15 cellular contexts compared by ENCODE assay signal in the genomic region with DNA sequence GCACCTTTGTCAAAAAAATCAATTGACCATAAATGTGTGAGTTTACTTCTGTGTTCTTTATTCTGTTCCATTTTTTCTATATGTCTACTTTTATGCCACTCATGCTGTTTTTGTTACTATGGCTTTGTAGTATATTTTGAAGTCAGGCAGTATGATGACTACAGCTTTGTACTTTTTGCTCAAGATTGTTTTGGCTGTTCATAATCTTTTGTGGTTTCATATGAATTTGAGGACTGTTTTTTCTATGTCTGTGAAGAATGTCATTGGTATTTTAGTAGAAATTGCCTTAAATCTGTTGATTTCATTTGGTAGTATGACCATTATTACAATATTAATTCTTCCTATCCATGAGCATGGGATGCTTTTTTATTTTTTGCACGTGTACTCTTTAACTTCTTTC.
A peak's percentile ranks its signal among the peaks of the same experiment; 100 is the strongest.
DNase-seq lines count a peak whose midpoint lies in the region; ATAC-seq, FAIRE-seq and TF ChIP-seq lines count a peak whose summit lies in the region.
"Had no signal": no experiment of that assay in that cellular context is flagged by ENCODE, and none has a peak within 500 bp of the region (broad histone marks: within the 10 kb centered on the region; RNA-seq: fewer than 3 reads in every experiment).

No MANE protein-coding gene starts in this region.

- H4K20me1 ChIP-seq in H1 (replicated peaks in 1 of 2; ENCODE audit: control insufficient read depth in 1 of 2, insufficient read depth in 2 of 2, low read length in 2 of 2) = no peaks in the 10 kb centered on the region
- H4K20me1 ChIP-seq: BLaER1 treated with 17β-estradiol and CSF1 and Interleukin-3, amounts not matched to agents 10 nM and 100 nM had no signal

- H3K4ac ChIP-seq in H1 (replicated peaks; ENCODE audit: insufficient read length, low read depth, low read length) = no peak overlapping the region

- no peak overlapping the region for H4K8ac ChIP-seq in H1 (ENCODE audit: extremely low read depth, insufficient read depth, low read length)

- no peak for ATAC-seq in natural killer cell
- ATAC-seq: CD8-positive, alpha-beta T cell had no signal

- H3K18ac ChIP-seq in H1 (ENCODE audit: extremely low read depth, low read length) = no peak overlapping the region

- CTCF ChIA-PET in H1 (lab: Charles Lee; ENCODE audit: partially characterized antibody) = no interaction called here

- no peak overlapping the region for H3K4me3 Mint-ChIP-seq in natural killer cell
- H3K4me3 Mint-ChIP-seq: B cell; CD8-positive, alpha-beta T cell had no signal

- H3K23ac ChIP-seq in H1 (ENCODE audit: insufficient read length) = no peak overlapping the region

- H3K9ac ChIP-seq in H1 (replicated peaks in 1 of 4; ENCODE audit: extremely low read depth in 1 of 4, low read depth in 3 of 4, low read length in 3 of 4) = no peak overlapping the region
- H3K9ac ChIP-seq: BLaER1 treated with 17β-estradiol and CSF1 and Interleukin-3, amounts not matched to agents 10 nM and 100 nM had no signal

- H2BK120ac ChIP-seq in H1 (replicated peaks; ENCODE audit: low read depth, low read length) = no peak overlapping the region

- H2AK5ac ChIP-seq in H1 (ENCODE audit: low read depth, low read length) = no peak overlapping the region

- no peak for TF ChIP-seq CTCF in H1 (IDR thresholded peaks at IDR 0.05; ENCODE audit: control extremely low read depth in 1 of 3, insufficient read depth in 1 of 3, low read depth in 1 of 3, low read length in 3 of 3)
- TF ChIP-seq CTCF in natural killer cell (IDR thresholded peaks at IDR 0.05) = no peak

- H3K79me1 ChIP-seq in H1 (ENCODE audit: low read depth, low read length) = no peaks in the 10 kb centered on the region

- no peaks in the 10 kb centered on the region for H3K79me2 ChIP-seq in H1 (ENCODE audit: control insufficient read depth in 1 of 2, insufficient read depth in 2 of 2, low read length in 2 of 2)

- no peak overlapping the region for H3K14ac ChIP-seq in H1 (ENCODE audit: insufficient read length)

- DNase-seq in GM19239 (ENCODE audit: insufficient read length, low spot score) = no peak
- peak; percentile 58 for DNase-seq in LHCN-M2 (ENCODE audit: low read depth)
- no peak for DNase-seq in H1 (ENCODE audit: low read depth in 1 of 2, low spot score in 2 of 2)
- no peak for DNase-seq in DMS79 (lab: John Stamatoyannopoulos, UW)
- DNase-seq in islet precursor cell = no peak
- DNase-seq in natural killer cell = no peak
- DNase-seq: Calu3; CD8-positive, alpha-beta T cell; DMS53; GDM1; HCEC 1CT; KG1 had no signal

- no peak overlapping the region for H2BK15ac ChIP-seq in H1 (ENCODE audit: low read length)

- H3K9me3 ChIP-seq in H1 (ENCODE audit: insufficient read depth in 2 of 2, low read depth in 1 of 2, low read length in 1 of 2) = no peaks in the 10 kb centered on the region

- no peak overlapping the region for H2AFZ ChIP-seq in H1 (ENCODE audit: low read length)

- peaks cover 0 to 2% of the 10 kb centered on the region in 2 donors for H3K9me3 Mint-ChIP-seq in natural killer cell

- no peak for TF ChIP-seq RAD21 in H1 (IDR thresholded peaks at IDR 0.05 in 1 of 2, conservative IDR thresholded peaks at IDR 0.05 in 1 of 2; ENCODE audit: low read depth in 2 of 2, low read length in 2 of 2)

- H3K23me2 ChIP-seq in H1 (ENCODE audit: low read depth, low read length) = no peaks in the 10 kb centered on the region

- no peak overlapping the region for H3K27ac Mint-ChIP-seq in natural killer cell
- H3K27ac Mint-ChIP-seq: B cell; CD8-positive, alpha-beta T cell had no signal

- H3K36me3 Mint-ChIP-seq in natural killer cell = peaks cover 7% of the 10 kb centered on the region
- H3K36me3 Mint-ChIP-seq: CD8-positive, alpha-beta T cell had no signal

- no peak overlapping the region for H3K4me3 ChIP-seq in H1 (ENCODE audit: extremely low read depth in 1 of 4, insufficient read depth in 2 of 4, low read depth in 3 of 4, low read length in 4 of 4)
- H3K4me3 ChIP-seq: BLaER1 treated with 17β-estradiol and CSF1 and Interleukin-3, amounts not matched to agents 10 nM and 100 nM had no signal

- intact Hi-C loops in natural killer cell (cut with micrococcal nuclease) = no loop called here

- no peaks in the 10 kb centered on the region for H3K27me3 Mint-ChIP-seq in natural killer cell (ENCODE audit: low read depth in 2 of 2)
- H3K27me3 Mint-ChIP-seq: B cell had no signal

- peaks cover 0 to 1% (median 0%) of the 10 kb centered on the region in 4 experiments; a peak in 1 of 7 replicates for H3K27me3 ChIP-seq in H1 (replicated peaks in 1 of 4; ENCODE audit: control insufficient read depth in 3 of 4, extremely low read depth in 1 of 4, insufficient read depth in 3 of 4, low read length in 3 of 4)
- H3K27me3 ChIP-seq: BLaER1 treated with 17β-estradiol and CSF1 and Interleukin-3, amounts not matched to agents 10 nM and 100 nM had no signal

- no peaks in the 10 kb centered on the region; a peak in 1 of 7 replicates for H3K4me1 ChIP-seq in H1 (replicated peaks in 1 of 4; ENCODE audit: control insufficient read depth in 3 of 4, insufficient read depth in 4 of 4, low read length in 3 of 4)
- H3K4me1 ChIP-seq: BLaER1 treated with 17β-estradiol and CSF1 and Interleukin-3, amounts not matched to agents 10 nM and 100 nM had no signal

- WGBS in H1 (ENCODE audit: extremely low coverage in 1 of 2, insufficient coverage in 1 of 2, insufficient read length in 1 of 2, insufficient replicate concordance in 2 of 2, low coverage in 1 of 2, low lambda C conversion rate in 2 of 2, missing lambda C conversion rate in 1 of 2), 2 experiments = 88% methylated on average over 1 of the region's 1 CpG; no CpG with 5 or more reads in 1 of the 2 experiments

- TF ChIP-seq POLR2A in H1 (IDR thresholded peaks at IDR 0.05; ENCODE audit: control extremely low read depth in 1 of 2, low read depth in 2 of 2, low read length in 2 of 2) = no peak

- no peak for TF ChIP-seq EP300 in H1 (IDR thresholded peaks at IDR 0.05; ENCODE audit: borderline replicate concordance in 1 of 2, low read depth in 2 of 2, low read length in 2 of 2)

- no peak overlapping the region for H2BK12ac ChIP-seq in H1 (ENCODE audit: low read depth, low read length)

- no peak overlapping the region for H2BK5ac ChIP-seq in H1 (ENCODE audit: low read depth, low read length)

- no peaks in the 10 kb centered on the region for H3K36me3 ChIP-seq in H1 (ENCODE audit: control insufficient read depth in 2 of 4, insufficient read depth in 4 of 4, low read length in 3 of 4)
- H3K36me3 ChIP-seq: BLaER1 treated with 17β-estradiol and CSF1 and Interleukin-3, amounts not matched to agents 10 nM and 100 nM had no signal

- no peak overlapping the region for H3K56ac ChIP-seq in H1 (replicated peaks; ENCODE audit: insufficient read length, low read depth, low read length)

- no peak overlapping the region for H3K4me2 ChIP-seq in H1 (ENCODE audit: insufficient read depth in 1 of 2, low read depth in 2 of 2, low read length in 2 of 2)
- H3K4me2 ChIP-seq: BLaER1 treated with 17β-estradiol and CSF1 and Interleukin-3, amounts not matched to agents 10 nM and 100 nM had no signal

- no peak overlapping the region for H3K27ac ChIP-seq in H1 (ENCODE audit: low read depth, low read length)
- H3K27ac ChIP-seq: BLaER1 treated with 17β-estradiol and CSF1 and Interleukin-3, amounts not matched to agents 10 nM and 100 nM had no signal

- H2BK20ac ChIP-seq in H1 (ENCODE audit: low read length) = no peak overlapping the region

- no peak overlapping the region for H4K5ac ChIP-seq in H1 (ENCODE audit: insufficient read length, low read depth, low read length)

- POLR2A ChIA-PET in H1 (lab: Charles Lee; ENCODE audit: partially characterized antibody) = no interaction called here

- H3K4me1 Mint-ChIP-seq in natural killer cell = no peaks in the 10 kb centered on the region
- H3K4me1 Mint-ChIP-seq: B cell had no signal

- FAIRE-seq in GM19239 (lab: Jason Lieb, UNC) = peak; percentile 44
- FAIRE-seq in H1 (lab: Jason Lieb, UNC) = peak; percentile 24
- FAIRE-seq: GM12892 had no signal

- H4K91ac ChIP-seq in H1 (replicated peaks; ENCODE audit: insufficient read length, low read length) = no peak overlapping the region

TF ChIP-seq in H1, 55 proteins besides CTCF, POLR2A, EP300 and RAD21:
- TF ChIP-seq RBBP5 (IDR thresholded peaks at IDR 0.05; ENCODE audit: borderline replicate concordance, low read depth, low read length) (no peak), ASH2L (IDR thresholded peaks at IDR 0.05; ENCODE audit: low read length) (no peak), SIX5 (IDR thresholded peaks at IDR 0.05; ENCODE audit: low read depth, low read length) (no peak), NRF1 (IDR thresholded peaks at IDR 0.05; ENCODE audit: low read depth, low read length) (no peak), CHD2 (IDR thresholded peaks at IDR 0.05; ENCODE audit: low read length) (no peak), EGR1 (IDR thresholded peaks at IDR 0.05; ENCODE audit: borderline replicate concordance, low read depth, low read length) (no peak), CREB1 (IDR thresholded peaks at IDR 0.05) (no peak), SIRT6 (IDR thresholded peaks at IDR 0.05; ENCODE audit: low read length) (no peak), RFX5 (IDR thresholded peaks at IDR 0.05; ENCODE audit: borderline replicate concordance, low read depth, low read length) (no peak), NANOG (IDR thresholded peaks at IDR 0.05; ENCODE audit: insufficient read depth, low read depth, low read length, poor library complexity, severe bottlenecking) (no peak), KDM4A (IDR thresholded peaks at IDR 0.05; ENCODE audit: low read depth, low read length, severe bottlenecking) (no peak), CTBP2 (IDR thresholded peaks at IDR 0.05; ENCODE audit: borderline replicate concordance, insufficient read depth, insufficient read length, low read length) (no peak), YY1 (IDR thresholded peaks at IDR 0.05; ENCODE audit: low read depth, low read length) (no peak)
- TF ChIP-seq, protein P1, sequence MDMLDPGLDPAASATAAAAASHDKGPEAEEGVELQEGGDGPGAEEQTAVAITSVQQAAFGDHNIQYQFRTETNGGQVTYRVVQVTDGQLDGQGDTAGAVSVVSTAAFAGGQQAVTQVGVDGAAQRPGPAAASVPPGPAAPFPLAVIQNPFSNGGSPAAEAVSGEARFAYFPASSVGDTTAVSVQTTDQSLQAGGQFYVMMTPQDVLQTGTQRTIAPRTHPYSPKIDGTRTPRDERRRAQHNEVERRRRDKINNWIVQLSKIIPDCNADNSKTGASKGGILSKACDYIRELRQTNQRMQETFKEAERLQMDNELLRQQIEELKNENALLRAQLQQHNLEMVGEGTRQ (IDR thresholded peaks at IDR 0.05; ENCODE audit: low read length) = no peak
